ENCODE assay signal across 19 cellular contexts in genomic region chr3:144622845-144623244, GRCh38.
DNase-seq lines count a peak whose midpoint lies in the region; ATAC-seq and TF ChIP-seq lines count a peak whose summit lies in the region.
"Had no signal": no experiment of that assay in that cellular context is flagged by ENCODE, and none has a peak within 500 bp of the region (broad histone marks: within the 10 kb centered on the region; RNA-seq: fewer than 3 reads in every experiment).

No MANE protein-coding gene starts in this region.

- H3K27me3 ChIP-seq in osteoblast (ENCODE audit: insufficient read depth, low read length) = no peaks in the 10 kb centered on the region
- H3K27me3 ChIP-seq: BLaER1 treated with 17β-estradiol and CSF1 and Interleukin-3, amounts not matched to agents 10 nM and 100 nM; Peyer's patch had no signal

- no peak overlapping the region for H2AFZ ChIP-seq in osteoblast (ENCODE audit: low read length)
- H2AFZ ChIP-seq: GM23338 had no signal

- H3K79me2 ChIP-seq in osteoblast (ENCODE audit: insufficient read depth, low read length) = no peaks in the 10 kb centered on the region

- H3K4me3 ChIP-seq in choroid plexus epithelial cell (ENCODE audit: low read depth, low read length) = no peak overlapping the region
- H3K4me3 ChIP-seq in osteoblast (ENCODE audit: insufficient read depth, low read length) = no peak overlapping the region
- H3K4me3 ChIP-seq: A549; BLaER1 treated with 17β-estradiol and CSF1 and Interleukin-3, amounts not matched to agents 10 nM and 100 nM; GM23338; K562; Peyer's patch had no signal

- H4K20me1 ChIP-seq in osteoblast (ENCODE audit: insufficient read depth, low read length) = no peaks in the 10 kb centered on the region
- H4K20me1 ChIP-seq: BLaER1 treated with 17β-estradiol and CSF1 and Interleukin-3, amounts not matched to agents 10 nM and 100 nM had no signal

- no peak overlapping the region for H3K27ac ChIP-seq in osteoblast (ENCODE audit: low read depth, low read length)
- H3K27ac ChIP-seq: A549; BLaER1 treated with 17β-estradiol and CSF1 and Interleukin-3, amounts not matched to agents 10 nM and 100 nM; Peyer's patch had no signal

- intact Hi-C loops in posterior cingulate gyrus (cut with DNase I) = no loop called here

- H3K36me3 ChIP-seq in osteoblast (ENCODE audit: insufficient read depth, low read length) = no peaks in the 10 kb centered on the region
- H3K36me3 ChIP-seq: BLaER1 treated with 17β-estradiol and CSF1 and Interleukin-3, amounts not matched to agents 10 nM and 100 nM; Peyer's patch had no signal

- H3K4me1 ChIP-seq in osteoblast (ENCODE audit: insufficient read depth, low read length) = no peaks in the 10 kb centered on the region
- H3K4me1 ChIP-seq: A549, Peyer's patch had no signal

- no peak overlapping the region for H3K4me2 ChIP-seq in osteoblast (ENCODE audit: insufficient read depth, low read length)
- H3K4me2 ChIP-seq: A549; BLaER1 treated with 17β-estradiol and CSF1 and Interleukin-3, amounts not matched to agents 10 nM and 100 nM; GM23338 had no signal

- ATAC-seq in HG03045 (IDR thresholded peaks at IDR 0.05; ENCODE audit: unreplicated experiment) = no peak
- ATAC-seq: A549; CD8-positive, alpha-beta T cell; GM23338; K562; T-cell had no signal

- TF ChIP-seq CTCF in GM12873 (IDR thresholded peaks at IDR 0.05; ENCODE audit: insufficient read depth, low read depth, low read length, missing control alignments) (peak; percentile 16), choroid plexus epithelial cell (conservative IDR thresholded peaks at IDR 0.05; ENCODE audit: low read depth, low read length) (no peak), osteoblast (IDR thresholded peaks at IDR 0.05; ENCODE audit: extremely low read depth, low read depth, low read length) (no peak)

- H3K9me3 ChIP-seq in osteoblast (ENCODE audit: low read depth, low read length) = no peaks in the 10 kb centered on the region
- H3K9me3 ChIP-seq: A549, Peyer's patch had no signal

- DNase-seq in MV-4-11 (lab: John Stamatoyannopoulos, UW) (peak; percentile 99), SIG-M5 (lab: John Stamatoyannopoulos, UW) (peak; percentile 37), choroid plexus epithelial cell (ENCODE audit: low read depth) (peak; percentile 1), osteoblast (ENCODE audit: insufficient read length, low spot score, missing footprints) (no peak), posterior cingulate gyrus (no peak)
- DNase-seq: CD8-positive, alpha-beta T cell; DMS79; NCI-H1092 treated with DMSO at 0.1 percent for 48 hours; NCI-H2081 treated with DMSO at 0.1 percent for 48 hours; NCI-H748 treated with DMSO at 0.1 percent for 48 hours; Peyer's patch; T-cell; T-helper 9 cell had no signal

Comparison
In these comparisons a context has a peak if more than half of its experiments do, and no peak if none do; other contexts are left out.
1. DNase-seq: peak in MV-4-11 (single experiment), SIG-M5 (single experiment) and choroid plexus epithelial cell (single experiment); none in osteoblast (single experiment) and posterior cingulate gyrus (0 of 10).